Comparison of ENCODE assay signal across 8 cellular contexts in the genomic region with DNA sequence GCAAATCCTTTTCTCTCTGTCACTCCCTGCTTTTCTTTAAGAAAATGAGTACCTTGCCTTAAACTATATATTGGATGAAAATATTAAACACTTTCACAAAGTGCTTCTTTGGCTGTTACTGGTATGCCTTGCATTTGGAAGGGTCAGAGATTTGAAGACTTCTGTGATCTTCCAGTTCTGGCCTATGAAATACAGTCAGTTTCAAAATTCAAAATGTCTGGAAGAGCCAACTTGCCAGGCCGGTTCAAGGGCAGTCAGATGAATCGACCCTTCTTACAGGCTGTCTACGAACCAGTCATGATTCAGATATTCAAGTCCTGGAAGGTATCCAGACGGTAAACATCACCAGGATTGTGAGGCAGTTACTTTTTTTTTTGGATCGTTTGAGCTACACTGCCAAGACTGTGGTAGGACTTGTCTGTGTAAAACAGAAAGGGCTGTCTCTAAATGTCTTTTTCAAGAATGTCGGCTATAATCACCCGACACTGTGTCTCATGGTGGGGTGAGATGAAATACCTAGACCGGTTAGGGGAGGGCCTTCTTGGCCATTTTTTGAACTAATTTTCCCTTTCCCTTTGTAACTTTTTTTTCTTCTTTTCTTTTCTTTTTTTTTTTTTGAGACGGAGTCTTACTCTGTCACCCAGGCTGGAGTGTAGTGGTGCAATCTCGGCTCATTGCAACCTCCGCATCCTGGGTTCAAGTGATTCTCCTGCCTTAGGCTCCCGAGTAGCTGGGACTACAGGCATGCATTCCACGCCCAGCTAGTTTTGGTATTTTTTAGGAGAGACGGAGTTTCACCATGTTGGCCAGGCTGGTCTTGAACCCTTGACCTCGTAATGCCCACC. TPM values are rescaled to one million over a fixed set of nuclear protein-coding genes. Genes with fewer than 3 reads are reported as not detected.
DNase-seq lines count a peak whose midpoint lies in the region; ATAC-seq and TF ChIP-seq lines count a peak whose summit lies in the region.

No MANE protein-coding gene starts in this region.

- peaks cover 100% of the 10 kb centered on the region for H3K4me1 ChIP-seq in Caco-2
- peaks cover 28 to 61% of the 10 kb centered on the region in 2 donors for H3K4me1 ChIP-seq in breast epithelium
- H3K4me1 ChIP-seq in testis = peaks cover 79% of the 10 kb centered on the region

- intact Hi-C loops in Caco-2 (cut with micrococcal nuclease; ENCODE audit: unreplicated experiment) (loop anchor here (1.0 to 2.0 kb wide), 2 partner anchors 25 to 42 kb away; no protein-coding TSS in a partner anchor), breast epithelium (cut with DNase I; ENCODE audit: low total_unique reads) (no loop called here), left colon (cut with DNase I, micrococcal nuclease) (loop anchor here in 1 of 2 donors (10.0 kb wide), 1 partner anchor 56 kb away; no protein-coding TSS in a partner anchor), testis (cut with DNase I; ENCODE audit: low total_unique reads) (loop anchor here (10.0 kb wide), 1 partner anchor 66 kb away; no protein-coding TSS in a partner anchor)

- H3K9me3 ChIP-seq in Caco-2 (no peaks in the 10 kb centered on the region), breast epithelium (no peaks in the 10 kb centered on the region), testis (no peaks in the 10 kb centered on the region)

- DNase-seq in Caco-2 = peak; percentile 76 to 81
- peak; percentile 8 for DNase-seq in NCI-H128 (lab: John Stamatoyannopoulos, UW; ENCODE audit: unreplicated experiment)
- peak in 1 of 2 donors; percentile 83 for DNase-seq in breast epithelium (ENCODE audit: low spot score in 2 of 2)
- DNase-seq in left colon = peak in 1 of 2 donors; percentile 72
- peak; percentile 71 for DNase-seq in testis
- DNase-seq in GM13976 (ENCODE audit: low spot score) = no peak

- H3K36me3 ChIP-seq in Caco-2 (ENCODE audit: control insufficient read depth, insufficient read depth, low read length) (peaks cover 5% of the 10 kb centered on the region), breast epithelium (no peaks in the 10 kb centered on the region), testis (ENCODE audit: low read depth, missing control alignments) (no peaks in the 10 kb centered on the region)

- ATAC-seq in left colon = peak; percentile 64
- ATAC-seq in GM19023 (IDR thresholded peaks at IDR 0.05; ENCODE audit: unreplicated experiment) = no peak
- ATAC-seq in HG03460 (IDR thresholded peaks at IDR 0.05; ENCODE audit: unreplicated experiment) = no peak

- H3K4me3 ChIP-seq in Caco-2 (ENCODE audit: low read depth, low read length) (no peak overlapping the region), breast epithelium (peak overlapping the region in 2 of 3 donors; percentile 20 to 49), testis (no peak overlapping the region)

- H3K4me1 Mint-ChIP-seq in Caco-2 (ENCODE audit: low read depth, unreplicated experiment) = peaks cover 78% of the 10 kb centered on the region

- peaks cover 100% of the 10 kb centered on the region for H3K36me3 Mint-ChIP-seq in Caco-2 (ENCODE audit: insufficient read depth, unreplicated experiment)

- H3K9me3 Mint-ChIP-seq in Caco-2 (ENCODE audit: unreplicated experiment) = no peaks in the 10 kb centered on the region

- BruUV-seq in Caco-2 (replicated peaks; lab: Mats Ljungman, UMichigan) = TSS peak; percentile 48

- in situ Hi-C loops in GM13976 (cut with MboI; ENCODE audit: low sequenced_read_pairs, unreplicated experiment) = no loop called here

- CTCF ChIA-PET in Caco-2 (lab: Charles Lee) = interaction anchor here (0.6 to 1.6 kb wide), 6 partner anchors 22 to 256 kb away, joined by 3 to 12 read pairs (median 4); a partner anchor contains a TSS

- peak overlapping the region; percentile 62 for H3K4me3 Mint-ChIP-seq in Caco-2 (ENCODE audit: unreplicated experiment)

- WGBS in testis, 2 donors = 34 to 39% methylated on average over 11 to 15 of the region's 15 CpGs

- POLR2A ChIA-PET in Caco-2 (lab: Charles Lee) = interaction anchor here (0.6 to 2.7 kb wide), 7 partner anchors 11 to 751 kb away, joined by 3 to 35 read pairs (median 5); a partner anchor contains a TSS

- H3K27ac ChIP-seq in breast epithelium = peak overlapping the region; percentile 98 to 99
- peak overlapping the region; percentile 83 to 89 for H3K27ac ChIP-seq in testis

- TF ChIP-seq CTCF in Caco-2 (IDR thresholded peaks at IDR 0.05; ENCODE audit: insufficient read depth in 1 of 2, low read depth in 1 of 2, low read length in 1 of 2, severe bottlenecking in 1 of 2, unreplicated experiment in 1 of 2) (no peak), breast epithelium (IDR thresholded peaks at IDR 0.05) (no peak), testis (IDR thresholded peaks at IDR 0.05) (no peak), GM13976 (IDR thresholded peaks at IDR 0.05; ENCODE audit: borderline replicate concordance, control extremely low read depth, extremely low read depth, insufficient read depth, missing control alignments) (no peak)

- no peaks in the 10 kb centered on the region for H3K27me3 Mint-ChIP-seq in Caco-2 (ENCODE audit: insufficient read depth, unreplicated experiment)

- H3K27ac Mint-ChIP-seq in Caco-2 (ENCODE audit: unreplicated experiment) = peak overlapping the region; percentile 98

- TF ChIP-seq POLR2A in breast epithelium (IDR thresholded peaks at IDR 0.05) (peak; percentile 45), testis (IDR thresholded peaks at IDR 0.05) (no peak)

- H3K27me3 ChIP-seq in Caco-2 (replicated peaks; ENCODE audit: control insufficient read depth, insufficient read depth, low read length) (no peaks in the 10 kb centered on the region), breast epithelium (no peaks in the 10 kb centered on the region), testis (no peaks in the 10 kb centered on the region)

RNA-seq across cellular contexts. Expression of a gene that starts 11.2 kb away (rescaled TPM):
- total RNA-seq in Caco-2 (2022) (605 and 658 TPM in 2 replicates), breast epithelium (100 to 1,000 TPM; 182 to 296 (median 269) TPM), left colon (1,000 to 10,000 TPM in 1 of 2 donors, 100 to 1,000 TPM in 1; 971 to 1,150 TPM), testis (100 to 1,000 TPM; 112 to 135 TPM)
- 158 TPM for polyA plus RNA-seq in testis (ENCODE audit: insufficient read depth, low read depth, low replicate concordance)

RNA-seq across cellular contexts. Expression of a gene that starts 39.7 kb away (rescaled TPM):
- total RNA-seq in Caco-2 (2022) = 354 and 380 TPM in 2 replicates
- total RNA-seq in breast epithelium = 100 to 1,000 TPM; 401 to 562 (median 420) TPM
- total RNA-seq in left colon = 100 to 1,000 TPM; 343 to 430 TPM
- 100 to 1,000 TPM; 195 to 235 TPM for total RNA-seq in testis
- 201 TPM for polyA plus RNA-seq in testis (ENCODE audit: insufficient read depth, low read depth, low replicate concordance)

RNA-seq across cellular contexts. Expression of a gene that starts 40.9 kb away (rescaled TPM):
- total RNA-seq in Caco-2 (2022) (1.7 and 2.4 TPM in 2 replicates), breast epithelium (1 to 10 TPM; 2.5 to 9.3 (median 3.6) TPM), left colon (1 to 10 TPM; 2.9 to 6.6 TPM), testis (1 to 10 TPM; 2.8 to 9.9 TPM)
- polyA plus RNA-seq in testis (ENCODE audit: insufficient read depth, low read depth, low replicate concordance) = 8.3 TPM

Comparison
In these comparisons a context has a peak if more than half of its experiments do, and no peak if none do; other contexts are left out.
1. H3K4me3 ChIP-seq: peak in breast epithelium (2 of 3); none in Caco-2 (single experiment) and testis (0 of 2).